ENCODE assay signal across 20 cellular contexts in the genomic region with DNA sequence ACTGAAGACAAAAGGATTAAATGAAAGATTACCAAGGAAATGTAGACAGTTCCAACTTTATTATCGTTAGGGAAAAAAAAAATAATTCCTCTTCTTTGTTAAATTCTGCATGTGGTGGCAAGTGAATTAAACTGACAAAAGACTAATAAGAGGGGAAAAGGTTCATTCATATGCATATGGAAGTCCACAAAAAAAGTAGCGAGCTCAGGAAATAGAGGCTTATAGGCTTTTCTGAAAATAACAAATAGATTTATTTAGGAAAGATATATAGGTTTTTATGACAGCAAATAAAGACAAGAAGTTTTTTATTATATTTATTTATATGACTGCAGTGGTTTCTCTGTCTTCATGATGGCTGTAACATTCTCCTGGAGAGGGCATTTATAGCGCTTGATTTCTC.
DNase-seq lines count a peak whose midpoint lies in the region; ATAC-seq, FAIRE-seq and TF ChIP-seq lines count a peak whose summit lies in the region.
"Had no signal": no experiment of that assay in that cellular context is flagged by ENCODE, and none has a peak within 500 bp of the region (broad histone marks: within the 10 kb centered on the region; RNA-seq: fewer than 3 reads in every experiment).

No MANE protein-coding gene starts in this region.

- H3K36me3 ChIP-seq in A673 (ENCODE audit: insufficient read depth, low read length, poor library complexity, severe bottlenecking): no peaks in the 10 kb centered on the region
- H3K36me3 ChIP-seq in HUES6 (ENCODE audit: control insufficient read depth, insufficient read depth, low read length): no peaks in the 10 kb centered on the region
- no peaks in the 10 kb centered on the region for H3K36me3 ChIP-seq in H1 (ENCODE audit: control insufficient read depth in 2 of 4, insufficient read depth in 4 of 4, low read length in 3 of 4)
- H3K36me3 ChIP-seq in iPS-20b (ENCODE audit: insufficient read depth, low read depth, low read length): no peaks in the 10 kb centered on the region; the same call in 1 of the 2 replicates
- H3K36me3 ChIP-seq in naive thymus-derived CD4-positive, alpha-beta T cell (ENCODE audit: control insufficient read depth in 2 of 3, insufficient read depth in 3 of 3, low read length in 3 of 3): no peaks in the 10 kb centered on the region
- H3K36me3 ChIP-seq: BLaER1 had no signal

- H3K9me3 ChIP-seq in A673 (ENCODE audit: low read depth, low read length, poor library complexity, severe bottlenecking) (no peaks in the 10 kb centered on the region), HUES6 (ENCODE audit: control insufficient read depth, insufficient read depth, low read depth, low read length) (peaks cover 2% of the 10 kb centered on the region; the same call in 1 of the 2 replicates), H1 (ENCODE audit: insufficient read depth in 2 of 2, low read depth in 1 of 2, low read length in 1 of 2) (peaks cover 0 to 5% of the 10 kb centered on the region in 2 experiments; a peak in 2 of 4 replicates), iPS-20b (ENCODE audit: insufficient read depth, low read depth, low read length) (peaks cover 14% of the 10 kb centered on the region; the same call in 1 of the 2 replicates)
- H3K9me3 ChIP-seq in naive thymus-derived CD4-positive, alpha-beta T cell (ENCODE audit: control insufficient read depth in 2 of 3, low read length in 3 of 3): no peaks in the 10 kb centered on the region
- H3K9me3 ChIP-seq: A549 had no signal

- H3K9me3 Mint-ChIP-seq in naive thymus-derived CD4-positive, alpha-beta T cell: peaks cover 0 to 19% (median 7%) of the 10 kb centered on the region in 11 donors

- intact Hi-C loops in A673 (cut with micrococcal nuclease; ENCODE audit: unreplicated experiment): no loop called here
- intact Hi-C loops in naive thymus-derived CD4-positive, alpha-beta T cell (cut with micrococcal nuclease): no loop called here

- CTCF ChIA-PET in A673 (lab: Charles Lee): no interaction called here
- CTCF ChIA-PET in H1 (lab: Charles Lee; ENCODE audit: partially characterized antibody): interaction anchor here (0.6 to 1.2 kb wide), 5 partner anchors 9 to 403 kb away, joined by 3 to 4 read pairs (median 3); no protein-coding TSS in a partner anchor
- CTCF ChIA-PET in naive thymus-derived CD4-positive, alpha-beta T cell (lab: Charles Lee): no interaction called here

- H3K9ac ChIP-seq in HUES6 (ENCODE audit: low read length) (no peak overlapping the region), H1 (replicated peaks in 1 of 4; ENCODE audit: extremely low read depth in 1 of 4, low read depth in 3 of 4, low read length in 3 of 4) (no peak overlapping the region), iPS-20b (ENCODE audit: low read depth, low read length) (peak overlapping the region; percentile 56; the same call in 1 of the 2 replicates)
- H3K9ac ChIP-seq: BLaER1, GM23248 had no signal

- DNase-seq in A673 (ENCODE audit: low spot score) (peak; percentile 35), H1 (ENCODE audit: low read depth in 1 of 2, low spot score in 2 of 2) (no peak), hepatic stellate cell (ENCODE audit: low spot score) (no peak)
- DNase-seq in activated naive CD4-positive, alpha-beta T cell treated with Interleukin-2 at 50 U/mL for 16 hours: no peak
- DNase-seq in naive thymus-derived CD4-positive, alpha-beta T cell: no peak
- DNase-seq: CD4-positive, alpha-beta memory T cell; DMS153; DMS79; GDM1; GM23248; H7; IMR-90 had no signal

- H3K79me2 ChIP-seq in H1 (ENCODE audit: control insufficient read depth in 1 of 2, insufficient read depth in 2 of 2, low read length in 2 of 2): no peaks in the 10 kb centered on the region

- no peaks in the 10 kb centered on the region for H3K79me1 ChIP-seq in H1 (ENCODE audit: low read depth, low read length)

- TF ChIP-seq RAD21 in H1 (IDR thresholded peaks at IDR 0.05 in 1 of 2, conservative IDR thresholded peaks at IDR 0.05 in 1 of 2; ENCODE audit: low read depth in 2 of 2, low read length in 2 of 2): no peak

- no peak overlapping the region for H3K14ac ChIP-seq in H1 (ENCODE audit: insufficient read length)

- H3K27me3 Mint-ChIP-seq in naive thymus-derived CD4-positive, alpha-beta T cell: peaks cover 0 to 5% (median 0%) of the 10 kb centered on the region in 5 donors
- H3K27me3 Mint-ChIP-seq: CD4-positive, alpha-beta memory T cell had no signal

- no peak overlapping the region for H4K91ac ChIP-seq in H1 (replicated peaks; ENCODE audit: insufficient read length, low read length)

- no peak overlapping the region for H3K27ac Mint-ChIP-seq in naive thymus-derived CD4-positive, alpha-beta T cell
- H3K27ac Mint-ChIP-seq: CD14-positive monocyte; CD4-positive, alpha-beta memory T cell had no signal

- H3K27me3 ChIP-seq in A673 (replicated peaks; ENCODE audit: insufficient read depth, low read depth, low read length, poor library complexity): no peaks in the 10 kb centered on the region
- no peaks in the 10 kb centered on the region for H3K27me3 ChIP-seq in HUES6 (ENCODE audit: control insufficient read depth, insufficient read depth, low read length)
- no peaks in the 10 kb centered on the region for H3K27me3 ChIP-seq in H1 (replicated peaks in 1 of 4; ENCODE audit: control insufficient read depth in 3 of 4, extremely low read depth in 1 of 4, insufficient read depth in 3 of 4, low read length in 3 of 4)
- H3K27me3 ChIP-seq in iPS-20b (ENCODE audit: insufficient read depth, low read length): no peaks in the 10 kb centered on the region
- H3K27me3 ChIP-seq in naive thymus-derived CD4-positive, alpha-beta T cell (ENCODE audit: control insufficient read depth in 2 of 2, insufficient read depth in 2 of 2, low read length in 2 of 2): no peaks in the 10 kb centered on the region
- H3K27me3 ChIP-seq: BLaER1 had no signal

- WGBS in H1 (ENCODE audit: extremely low coverage in 1 of 2, insufficient coverage in 1 of 2, insufficient read length in 1 of 2, insufficient replicate concordance in 2 of 2, low coverage in 1 of 2, low lambda C conversion rate in 2 of 2, missing lambda C conversion rate in 1 of 2), 2 experiments: 49% methylated on average over 3 of the region's 3 CpGs; no CpG with 5 or more reads in 1 of the 2 experiments

- H3K4me1 Mint-ChIP-seq in naive thymus-derived CD4-positive, alpha-beta T cell: no peaks in the 10 kb centered on the region
- H3K4me1 Mint-ChIP-seq: CD14-positive monocyte; CD4-positive, alpha-beta memory T cell had no signal

- POLR2A ChIA-PET in A673 (lab: Charles Lee; ENCODE audit: low non-redundant PET): no interaction called here
- POLR2A ChIA-PET in H1 (lab: Charles Lee; ENCODE audit: partially characterized antibody): interaction anchor here (1.0 kb wide), 1 partner anchor 16 kb away, joined by 4 read pairs; no protein-coding TSS in a partner anchor
- POLR2A ChIA-PET in naive thymus-derived CD4-positive, alpha-beta T cell (lab: Charles Lee): no interaction called here

- no peak overlapping the region for H4K5ac ChIP-seq in H1 (ENCODE audit: insufficient read length, low read depth, low read length)

- no peak overlapping the region for H2AK5ac ChIP-seq in H1 (ENCODE audit: low read depth, low read length)

- no peak overlapping the region for H3K27ac ChIP-seq in A673 (ENCODE audit: low read depth, low read length, poor library complexity, severe bottlenecking)
- 0 out of 2 replicates have a peak overlapping the region, but pooled peaks have one; percentile 1 for H3K27ac ChIP-seq in HUES6 (ENCODE audit: low read depth, low read length)
- no peak overlapping the region for H3K27ac ChIP-seq in H1 (ENCODE audit: low read depth, low read length)
- peak overlapping the region; percentile 69 for H3K27ac ChIP-seq in iPS-20b (ENCODE audit: low read length)
- no peak overlapping the region for H3K27ac ChIP-seq in naive thymus-derived CD4-positive, alpha-beta T cell (ENCODE audit: low read depth, low read length)
- H3K27ac ChIP-seq: 22Rv1, A549, BLaER1, GM23248 had no signal

- no peak overlapping the region for H2BK20ac ChIP-seq in H1 (ENCODE audit: low read length)

- H3K4me3 ChIP-seq in A673 (ENCODE audit: low read depth, low read length, poor library complexity, severe bottlenecking): no peak overlapping the region
- H3K4me3 ChIP-seq in HUES6 (ENCODE audit: low read depth, low read length): no peak overlapping the region
- peak overlapping the region in 1 of 4 experiments; percentile 5; a peak in 1 of 8 replicates for H3K4me3 ChIP-seq in H1 (ENCODE audit: extremely low read depth in 1 of 4, insufficient read depth in 2 of 4, low read depth in 3 of 4, low read length in 4 of 4)
- peak overlapping the region; percentile 27; the same call in 1 of the 2 replicates for H3K4me3 ChIP-seq in iPS-20b (ENCODE audit: low read length)
- no peak overlapping the region for H3K4me3 ChIP-seq in naive thymus-derived CD4-positive, alpha-beta T cell (ENCODE audit: low read length)
- H3K4me3 ChIP-seq: A549, BLaER1, GM23248 had no signal

- no peaks in the 10 kb centered on the region for H4K20me1 ChIP-seq in H1 (replicated peaks in 1 of 2; ENCODE audit: control insufficient read depth in 1 of 2, insufficient read depth in 2 of 2, low read length in 2 of 2)
- H4K20me1 ChIP-seq: BLaER1 had no signal

- no TSS peak for BruUV-seq in A673 (replicated peaks; lab: Mats Ljungman, UMichigan)

- H3K4me2 ChIP-seq in H1 (ENCODE audit: insufficient read depth in 1 of 2, low read depth in 2 of 2, low read length in 2 of 2): no peak overlapping the region
- H3K4me2 ChIP-seq: A549, BLaER1 had no signal

- no peak overlapping the region for H4K8ac ChIP-seq in H1 (ENCODE audit: extremely low read depth, insufficient read depth, low read length)

- no peak overlapping the region for H3K4me3 Mint-ChIP-seq in naive thymus-derived CD4-positive, alpha-beta T cell
- H3K4me3 Mint-ChIP-seq: CD14-positive monocyte; CD4-positive, alpha-beta memory T cell had no signal

- no peak for FAIRE-seq in H1 (lab: Jason Lieb, UNC)
- FAIRE-seq: A549, GM12892, GM18507 had no signal

- H2AFZ ChIP-seq in H1 (ENCODE audit: low read length): peak overlapping the region; percentile 96; the same call in 1 of the 2 replicates
- H2AFZ ChIP-seq: GM23248 had no signal

- no peaks in the 10 kb centered on the region for H3K23me2 ChIP-seq in H1 (ENCODE audit: low read depth, low read length)

- TF ChIP-seq EP300 in H1 (IDR thresholded peaks at IDR 0.05; ENCODE audit: borderline replicate concordance in 1 of 2, low read depth in 2 of 2, low read length in 2 of 2): no peak

- H2BK12ac ChIP-seq in H1 (ENCODE audit: low read depth, low read length): no peak overlapping the region

- ATAC-seq in naive thymus-derived CD4-positive, alpha-beta T cell: no peak
- ATAC-seq: A549 had no signal

- H3K4me1 ChIP-seq in A673 (ENCODE audit: insufficient read depth, low read length, poor library complexity, severe bottlenecking) (peaks cover 15% of the 10 kb centered on the region), HUES6 (ENCODE audit: control insufficient read depth, insufficient read depth, low read length) (peaks cover 10% of the 10 kb centered on the region; the same call in 1 of the 2 replicates), H1 (replicated peaks in 1 of 4; ENCODE audit: control insufficient read depth in 3 of 4, insufficient read depth in 4 of 4, low read length in 3 of 4) (peaks cover 2 to 6% (median 4%) of the 10 kb centered on the region in 4 experiments; a peak in 6 of 7 replicates), iPS-20b (ENCODE audit: insufficient read depth, low read length) (peaks cover 17% of the 10 kb centered on the region; the same call in 1 of the 2 replicates)
- no peaks in the 10 kb centered on the region for H3K4me1 ChIP-seq in naive thymus-derived CD4-positive, alpha-beta T cell (ENCODE audit: control insufficient read depth in 2 of 2, insufficient read depth in 2 of 2, low read length in 2 of 2)
- H3K4me1 ChIP-seq: A549, BLaER1 had no signal

- H3K4ac ChIP-seq in H1 (replicated peaks; ENCODE audit: insufficient read length, low read depth, low read length): no peak overlapping the region

- TF ChIP-seq CTCF in A673 (conservative IDR thresholded peaks at IDR 0.05; ENCODE audit: low read depth, low read length) (no peak), H1 (IDR thresholded peaks at IDR 0.05; ENCODE audit: control extremely low read depth in 1 of 3, insufficient read depth in 1 of 3, low read depth in 1 of 3, low read length in 3 of 3) (no peak)

- H2BK15ac ChIP-seq in H1 (ENCODE audit: low read length): no peak overlapping the region

- no peak overlapping the region for H3K23ac ChIP-seq in H1 (ENCODE audit: insufficient read length)

- H2BK5ac ChIP-seq in H1 (ENCODE audit: low read depth, low read length): no peak overlapping the region

- H3K18ac ChIP-seq in H1 (ENCODE audit: extremely low read depth, low read length): no peak overlapping the region

- no peak overlapping the region for H3K56ac ChIP-seq in H1 (replicated peaks; ENCODE audit: insufficient read length, low read depth, low read length)

- peak overlapping the region; percentile 81 for H2BK120ac ChIP-seq in H1 (replicated peaks; ENCODE audit: low read depth, low read length)

- no peak for TF ChIP-seq POLR2A in H1 (IDR thresholded peaks at IDR 0.05; ENCODE audit: control extremely low read depth in 1 of 2, low read depth in 2 of 2, low read length in 2 of 2)

- no peaks in the 10 kb centered on the region for H3K36me3 Mint-ChIP-seq in naive thymus-derived CD4-positive, alpha-beta T cell
- H3K36me3 Mint-ChIP-seq: CD14-positive monocyte; CD4-positive, alpha-beta memory T cell had no signal

Comparison
In these comparisons a context has a peak if more than half of its experiments do, and no peak if none do; other contexts are left out.
1. H3K27ac ChIP-seq: peak in HUES6 (single experiment) and iPS-20b (single experiment); none in A673 (single experiment), H1 (single experiment) and naive thymus-derived CD4-positive, alpha-beta T cell (single experiment).